Comparison of ENCODE assay signal across 14 cellular contexts in the genomic region with DNA sequence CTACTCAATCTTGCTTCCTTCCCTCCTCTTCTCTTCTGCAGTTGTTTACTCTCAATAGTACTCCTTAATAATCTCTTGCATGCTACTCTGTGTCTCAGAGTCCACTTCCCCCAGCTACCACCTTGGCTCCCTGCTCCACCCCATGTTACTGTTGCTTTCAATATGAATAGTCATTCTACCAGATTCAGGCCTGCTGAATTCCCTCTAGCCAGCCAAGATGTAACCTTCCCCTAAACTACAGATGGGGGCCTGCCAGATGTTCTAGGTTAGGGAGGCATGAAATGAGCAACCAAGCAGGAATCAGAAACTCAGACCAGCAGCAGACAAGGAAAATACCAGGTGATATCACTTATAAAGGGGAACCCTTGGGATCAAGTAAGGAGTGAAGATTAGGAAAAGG.
DNase-seq lines count a peak whose midpoint lies in the region; ATAC-seq and TF ChIP-seq lines count a peak whose summit lies in the region.
"Had no signal": no experiment of that assay in that cellular context is flagged by ENCODE, and none has a peak within 500 bp of the region (broad histone marks: within the 10 kb centered on the region; RNA-seq: fewer than 3 reads in every experiment).

No MANE protein-coding gene starts in this region.

- DNase-seq in NCI-H1092 (lab: John Stamatoyannopoulos, UW) (no peak), middle frontal gyrus (ENCODE audit: extremely low spot score, low spot score) (no peak), UCSD-AML1 (lab: John Stamatoyannopoulos, UW; ENCODE audit: unreplicated experiment) (no peak)
- no peak for DNase-seq in stimulated activated CD4-positive, alpha-beta T cell treated with anti-CD3 and anti-CD28 coated beads, Interleukin-15, amount 100 ng/mL, for 24 hours
- DNase-seq: activated CD4-positive, alpha-beta T cell treated with anti-CD3 and anti-CD28 coated beads for 4 hours; body of pancreas; CD4-positive, alpha-beta memory T cell; H7; left lung; NCI-H187 treated with DMSO at 0.1 percent for 48 hours had no signal

- no peak for TF ChIP-seq POLR2A in GM18505 (IDR thresholded peaks at IDR 0.05; ENCODE audit: borderline replicate concordance, extremely low read depth, insufficient read depth, insufficient read length)

- ATAC-seq in GM18505 (IDR thresholded peaks at IDR 0.05; ENCODE audit: unreplicated experiment) (peak; percentile 78), GM21390 (IDR thresholded peaks at IDR 0.05; ENCODE audit: unreplicated experiment) (peak; percentile 73), HG02798 (IDR thresholded peaks at IDR 0.05; ENCODE audit: poor library complexity, unreplicated experiment) (peak; percentile 52), HG03432 (IDR thresholded peaks at IDR 0.05; ENCODE audit: unreplicated experiment) (peak; percentile 81)
- ATAC-seq: body of pancreas, left lung had no signal
